ENCODE assay signal across 12 cellular contexts in the genomic region with DNA sequence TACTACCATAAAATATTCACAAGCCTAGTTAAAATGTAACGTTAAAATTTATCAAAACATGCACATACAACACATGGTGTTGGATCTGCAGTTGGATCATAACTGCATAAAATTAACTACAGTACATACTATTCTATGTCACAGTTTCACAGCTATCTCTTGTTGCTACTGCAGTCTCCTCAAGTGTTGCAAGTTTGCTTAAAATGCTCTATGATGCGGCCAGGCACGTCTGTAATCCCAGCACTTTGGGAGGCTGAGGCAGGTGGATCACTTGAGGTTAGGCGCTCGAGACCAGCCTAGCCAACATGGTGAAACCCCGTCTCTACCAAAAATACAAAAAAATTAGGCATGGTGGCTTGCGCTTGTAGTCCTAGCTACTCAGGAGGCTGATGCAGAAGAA.
"Had no signal": no experiment of that assay in that cellular context is flagged by ENCODE, and none has a peak within 500 bp of the region (broad histone marks: within the 10 kb centered on the region; RNA-seq: fewer than 3 reads in every experiment).

No MANE protein-coding gene starts in this region.

- H3K27me3 Mint-ChIP-seq: activated B cell treated with CpG ODN at 0.5 μM for 24 hours, naive B cell had no signal

- H3K9me3 Mint-ChIP-seq: activated B cell treated with CpG ODN at 0.5 μM for 24 hours, naive B cell had no signal

- H3K27me3 ChIP-seq: ascending aorta, esophagus squamous epithelium, neutrophil, upper lobe of left lung had no signal

- H3K27ac ChIP-seq: ascending aorta, esophagus squamous epithelium, neutrophil, SK-N-MC, upper lobe of left lung had no signal

- H3K9me3 ChIP-seq: ascending aorta, esophagus squamous epithelium, neutrophil, upper lobe of left lung had no signal

- H3K4me3 ChIP-seq: ascending aorta, esophagus squamous epithelium, SK-N-MC, upper lobe of left lung had no signal

- DNase-seq: activated B cell treated with CpG ODN at 0.5 μM for 24 hours; activated CD8-positive, alpha-beta memory T cell treated with anti-CD3 and anti-CD28 coated beads, Interleukin-2, amount 50 U/mL, for 48 hours; esophagus squamous epithelium; foreskin fibroblast; left colon; naive B cell; stimulated activated naive CD4-positive, alpha-beta T cell; substantia nigra; upper lobe of left lung had no signal

- ATAC-seq: left colon had no signal

- H3K4me3 Mint-ChIP-seq: activated B cell treated with CpG ODN at 0.5 μM for 24 hours had no signal

- H3K27ac Mint-ChIP-seq: activated B cell treated with CpG ODN at 0.5 μM for 24 hours had no signal
